ENCODE assay signal across 9 cellular contexts in genomic region chr14:90368946-90369721, GRCh38. TPM values are rescaled to one million over a fixed set of nuclear protein-coding genes. Genes with fewer than 3 reads are reported as not detected.
A peak's percentile ranks its signal among the peaks of the same experiment; 100 is the strongest.
DNase-seq lines count a peak whose midpoint lies in the region; ATAC-seq and TF ChIP-seq lines count a peak whose summit lies in the region.
"Had no signal": no experiment of that assay in that cellular context is flagged by ENCODE, and none has a peak within 500 bp of the region (broad histone marks: within the 10 kb centered on the region; RNA-seq: fewer than 3 reads in every experiment).

No MANE protein-coding gene starts in this region.

- H3K9me3 Mint-ChIP-seq in activated CD8-positive, alpha-beta T cell treated with anti-CD3 and anti-CD28 coated beads, Interleukin-2, amount 10 ng/mL, durations not matched to agents 7 days and 5 days (ENCODE audit: insufficient read depth) = no peaks in the 10 kb centered on the region
- no peaks in the 10 kb centered on the region for H3K9me3 Mint-ChIP-seq in glutamatergic neuron (ENCODE audit: unreplicated experiment)

- ATAC-seq in activated CD8-positive, alpha-beta T cell treated with anti-CD3 and anti-CD28 coated beads, Interleukin-2, amount 10 ng/mL, durations not matched to agents 7 days and 5 days = peak; percentile 74
- peak; percentile 66 for ATAC-seq in left lobe of liver

- DNase-seq in HS-5 (ENCODE audit: low read depth) (peak; percentile 31), left lobe of liver (ENCODE audit: low spot score) (no peak), glutamatergic neuron (no peak), activated T-cell treated with anti-CD3 and anti-CD28 coated beads for 4 hours (no peak)
- DNase-seq in activated CD8-positive, alpha-beta T cell treated with anti-CD3 and anti-CD28 coated beads, Interleukin-2, amount 10 ng/mL, durations not matched to agents 7 days and 5 days = no peak
- DNase-seq in stimulated activated CD4-positive, alpha-beta T cell treated with anti-CD3 and anti-CD28 coated beads, Interleukin-4, amount 100 ng/mL, for 24 hours = no peak
- DNase-seq in activated naive CD4-positive, alpha-beta T cell (lab: John Stamatoyannopoulos, UW) = no peak
- DNase-seq: RPMI8226 had no signal

- H3K27ac Mint-ChIP-seq in activated CD8-positive, alpha-beta T cell treated with anti-CD3 and anti-CD28 coated beads, Interleukin-2, amount 10 ng/mL, durations not matched to agents 7 days and 5 days = no peak overlapping the region
- no peak overlapping the region for H3K27ac Mint-ChIP-seq in glutamatergic neuron (ENCODE audit: unreplicated experiment)

- CTCF ChIA-PET in activated CD8-positive, alpha-beta T cell treated with anti-CD3 and anti-CD28 coated beads, Interleukin-2, amount 10 ng/mL, durations not matched to agents 7 days and 5 days (lab: Charles Lee) = interaction anchor here (0.7 to 2.9 kb wide), 8 partner anchors 10 to 328 kb away, joined by 3 to 17 read pairs (median 6); no protein-coding TSS in a partner anchor

- no peak overlapping the region for H3K4me3 Mint-ChIP-seq in activated CD8-positive, alpha-beta T cell treated with anti-CD3 and anti-CD28 coated beads, Interleukin-2, amount 10 ng/mL, durations not matched to agents 7 days and 5 days
- H3K4me3 Mint-ChIP-seq in glutamatergic neuron (ENCODE audit: unreplicated experiment) = no peak overlapping the region

- H3K27ac ChIP-seq in C4-2B = no peak overlapping the region

- TF ChIP-seq CTCF in C4-2B (conservative IDR thresholded peaks at IDR 0.05) (peak; percentile 15), glutamatergic neuron (IDR thresholded peaks at IDR 0.05; ENCODE audit: partially characterized antibody, unreplicated experiment) (no peak)

- no peaks in the 10 kb centered on the region for H3K36me3 Mint-ChIP-seq in activated CD8-positive, alpha-beta T cell treated with anti-CD3 and anti-CD28 coated beads, Interleukin-2, amount 10 ng/mL, durations not matched to agents 7 days and 5 days (ENCODE audit: low read depth)
- no peaks in the 10 kb centered on the region for H3K36me3 Mint-ChIP-seq in glutamatergic neuron (ENCODE audit: unreplicated experiment)

- POLR2A ChIA-PET in activated CD8-positive, alpha-beta T cell treated with anti-CD3 and anti-CD28 coated beads, Interleukin-2, amount 10 ng/mL, durations not matched to agents 7 days and 5 days (lab: Charles Lee) = interaction anchor here (0.6 to 1.2 kb wide), 4 partner anchors 15 to 31 kb away, joined by 3 to 4 read pairs (median 4); partner anchors contain the start of gene CALM1

- H3K27me3 Mint-ChIP-seq in activated CD8-positive, alpha-beta T cell treated with anti-CD3 and anti-CD28 coated beads, Interleukin-2, amount 10 ng/mL, durations not matched to agents 7 days and 5 days (ENCODE audit: low read depth) = no peaks in the 10 kb centered on the region
- H3K27me3 Mint-ChIP-seq in glutamatergic neuron (ENCODE audit: unreplicated experiment) = no peaks in the 10 kb centered on the region

- H3K4me1 Mint-ChIP-seq in activated CD8-positive, alpha-beta T cell treated with anti-CD3 and anti-CD28 coated beads, Interleukin-2, amount 10 ng/mL, durations not matched to agents 7 days and 5 days (ENCODE audit: low read depth) = no peaks in the 10 kb centered on the region
- no peaks in the 10 kb centered on the region for H3K4me1 Mint-ChIP-seq in glutamatergic neuron (ENCODE audit: low read depth, unreplicated experiment)

RNA-seq across cellular contexts. Expression of gene CALM1, which starts 27.7 kb away (rescaled TPM):
- 100 to 1,000 TPM; 788 to 821 TPM for total RNA-seq in activated CD8-positive, alpha-beta T cell treated with anti-CD3 and anti-CD28 coated beads, Interleukin-2, amount 10 ng/mL, durations not matched to agents 7 days and 5 days
- total RNA-seq in left lobe of liver = 153 TPM
- 590 TPM for total RNA-seq in glutamatergic neuron (ENCODE audit: unreplicated experiment)

RNA-seq across cellular contexts. Expression of gene NRDE2, which starts 37.4 kb away (rescaled TPM):
- total RNA-seq in activated CD8-positive, alpha-beta T cell treated with anti-CD3 and anti-CD28 coated beads, Interleukin-2, amount 10 ng/mL, durations not matched to agents 7 days and 5 days = 10 to 100 TPM; 22.1 to 23.5 TPM
- total RNA-seq in left lobe of liver (14.0 TPM), glutamatergic neuron (ENCODE audit: unreplicated experiment) (22.4 TPM)
